In the genomic region with DNA sequence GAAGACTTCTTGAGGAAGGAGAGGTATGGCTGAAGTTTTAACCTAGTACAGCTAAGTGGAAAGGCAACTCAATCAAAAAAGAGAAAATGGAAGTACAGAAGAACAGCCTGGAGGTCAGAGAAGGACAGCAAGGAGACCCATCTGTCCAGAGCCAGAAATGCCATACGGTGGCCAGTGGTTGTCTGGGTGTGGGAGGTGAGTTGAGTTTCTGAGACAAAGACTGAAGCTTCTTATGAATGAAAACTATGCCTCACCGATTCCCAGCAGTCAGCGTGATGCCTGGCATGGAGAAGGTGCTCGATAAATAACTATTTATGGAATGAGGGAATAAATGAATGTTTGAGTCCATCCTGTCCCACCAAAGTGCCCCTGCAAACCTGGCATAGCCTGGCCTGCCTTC, we compare ENCODE assay signal across 18 cellular contexts.
"Had no signal": no experiment of that assay in that cellular context is flagged by ENCODE, and none has a peak within 500 bp of the region (broad histone marks: within the 10 kb centered on the region; RNA-seq: fewer than 3 reads in every experiment).

No MANE protein-coding gene starts in this region.

- H3K27ac ChIP-seq: SJSA1, SK-N-MC had no signal

- H3K4me1 ChIP-seq: SJSA1 had no signal

- H3K27me3 ChIP-seq: MG63, SJSA1 had no signal

- H3K36me3 ChIP-seq: MG63, SJSA1 had no signal

- DNase-seq: IMR-90, Karpas-422, KG1, NCI-H1092, NCI-H1105 treated with DMSO at 0.1 percent for 48 hours, NCI-H1417 treated with DMSO at 0.1 percent for 48 hours, NCI-H187 treated with DMSO at 0.1 percent for 48 hours, NCI-H2029 treated with DMSO at 0.1 percent for 48 hours, NCI-H345, NCI-H446 treated with DMSO at 0.1 percent for 48 hours, NCI-H510A treated with DMSO at 0.1 percent for 48 hours, NCI-H526, Right ventricle myocardium superior, RPMI8226, SIG-M5 had no signal

- H3K4me3 ChIP-seq: MG63, SJSA1, SK-N-MC had no signal

- H3K9me3 ChIP-seq: MG63, SJSA1 had no signal
